8 cellular contexts compared by ENCODE assay signal in the genomic region with DNA sequence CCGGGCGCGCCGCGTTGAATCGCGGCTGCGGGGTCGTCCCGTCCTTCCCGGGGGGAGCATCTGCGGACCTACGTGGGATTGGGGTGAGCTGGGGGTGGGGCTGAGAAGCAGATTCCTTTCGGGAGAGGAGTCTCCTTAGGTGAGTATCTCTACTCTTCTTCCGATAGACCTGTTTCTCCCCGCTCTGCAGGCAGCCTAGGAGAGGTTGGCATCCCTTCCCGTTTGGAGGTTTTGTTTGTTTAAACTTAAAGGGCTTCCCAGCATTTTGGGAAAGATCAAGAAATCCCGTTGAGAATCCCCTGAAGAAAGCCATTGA. TPM values are rescaled to one million over a fixed set of nuclear protein-coding genes. Genes with fewer than 3 reads are reported as not detected.
DNase-seq lines count a peak whose midpoint lies in the region; ATAC-seq and TF ChIP-seq lines count a peak whose summit lies in the region.

No MANE protein-coding gene starts in this region.

- peak overlapping the region; percentile 76 for H3K27ac ChIP-seq in A673 (ENCODE audit: low read depth, low read length, poor library complexity, severe bottlenecking)

- H3K36me3 ChIP-seq in A673 (ENCODE audit: insufficient read depth, low read length, poor library complexity, severe bottlenecking) (peaks cover 30% of the 10 kb centered on the region), mucosa of descending colon (ENCODE audit: low read depth) (no peaks in the 10 kb centered on the region)

- no TSS peak for BruUV-seq in A673 (replicated peaks; lab: Mats Ljungman, UMichigan)

- H3K9me3 ChIP-seq in A673 (ENCODE audit: low read depth, low read length, poor library complexity, severe bottlenecking) (no peaks in the 10 kb centered on the region), mucosa of descending colon (no peaks in the 10 kb centered on the region)

- no peaks in the 10 kb centered on the region for H3K4me1 ChIP-seq in A673 (ENCODE audit: insufficient read depth, low read length, poor library complexity, severe bottlenecking)
- peaks cover 4% of the 10 kb centered on the region for H3K4me1 ChIP-seq in mucosa of descending colon (ENCODE audit: low read depth)

- ATAC-seq in HG03159 (IDR thresholded peaks at IDR 0.05; ENCODE audit: unreplicated experiment) (peak; percentile 8), mucosa of descending colon (peak; percentile 25), GM18520 (IDR thresholded peaks at IDR 0.05; ENCODE audit: unreplicated experiment) (no peak), GM21619 (IDR thresholded peaks at IDR 0.05; ENCODE audit: unreplicated experiment) (no peak)

- DNase-seq in A673 (ENCODE audit: low spot score) (no peak), cardiac fibroblast (ENCODE audit: low read depth in 2 of 2) (no peak), mucosa of descending colon (no peak), GM03348 (ENCODE audit: low spot score) (no peak), NCI-H82 treated with DMSO at 0.1 percent for 48 hours (lab: John Stamatoyannopoulos, UW; ENCODE audit: unreplicated experiment) (no peak)

- no peaks in the 10 kb centered on the region for H3K27me3 ChIP-seq in A673 (replicated peaks; ENCODE audit: insufficient read depth, low read depth, low read length, poor library complexity)

- POLR2A ChIA-PET in A673 (lab: Charles Lee; ENCODE audit: low non-redundant PET) = interaction anchor here (0.7 kb wide), 1 partner anchor 14 kb away, joined by 8 read pairs; no protein-coding TSS in a partner anchor

- intact Hi-C loops in A673 (cut with micrococcal nuclease; ENCODE audit: unreplicated experiment) = no loop called here
- intact Hi-C loops in mucosa of descending colon (cut with DNase I, micrococcal nuclease) = no loop called here

- TF ChIP-seq CTCF in A673 (conservative IDR thresholded peaks at IDR 0.05; ENCODE audit: low read depth, low read length) (no peak), cardiac fibroblast (IDR thresholded peaks at IDR 0.05; ENCODE audit: low read depth, low read length) (no peak), mucosa of descending colon (IDR thresholded peaks at IDR 0.05) (no peak)

- H3K4me3 ChIP-seq in A673 (ENCODE audit: low read depth, low read length, poor library complexity, severe bottlenecking) (peak overlapping the region; percentile 84), cardiac fibroblast (replicated peaks in 1 of 2; ENCODE audit: low read depth in 2 of 2, low read length in 2 of 2) (peak overlapping the region; percentile 98), mucosa of descending colon (peak overlapping the region; percentile 70)

- CTCF ChIA-PET in A673 (lab: Charles Lee) = interaction anchor here (0.6 to 0.7 kb wide), 2 partner anchors 42 to 482 kb away, joined by 4 to 6 read pairs; no protein-coding TSS in a partner anchor

RNA-seq across cellular contexts. Expression of gene TTLL5, which starts 0.4 kb away (rescaled TPM):
- total RNA-seq in A673 (2021) (56.4 and 56.7 TPM in 2 replicates), mucosa of descending colon (10 to 100 TPM; 30.8 to 51.0 (median 32.8) TPM)

RNA-seq across cellular contexts. Expression of gene ERG28, which starts 0.8 kb away (rescaled TPM):
- total RNA-seq in A673 (2021) = 38.3 and 43.3 TPM in 2 replicates
- total RNA-seq in mucosa of descending colon = 10 to 100 TPM; 13.5 to 23.9 (median 23.7) TPM

Comparison
In these comparisons a context has a peak if more than half of its experiments do, and no peak if none do; other contexts are left out.
1. ATAC-seq: peak in HG03159 (single experiment) and mucosa of descending colon (single experiment); none in GM18520 (single experiment) and GM21619 (single experiment).
2. Peak in every context shown above with its lines, with median percentiles within 50 percentile points of each other: H3K4me3 ChIP-seq.